18 cellular contexts compared by ENCODE assay signal in the genomic region with DNA sequence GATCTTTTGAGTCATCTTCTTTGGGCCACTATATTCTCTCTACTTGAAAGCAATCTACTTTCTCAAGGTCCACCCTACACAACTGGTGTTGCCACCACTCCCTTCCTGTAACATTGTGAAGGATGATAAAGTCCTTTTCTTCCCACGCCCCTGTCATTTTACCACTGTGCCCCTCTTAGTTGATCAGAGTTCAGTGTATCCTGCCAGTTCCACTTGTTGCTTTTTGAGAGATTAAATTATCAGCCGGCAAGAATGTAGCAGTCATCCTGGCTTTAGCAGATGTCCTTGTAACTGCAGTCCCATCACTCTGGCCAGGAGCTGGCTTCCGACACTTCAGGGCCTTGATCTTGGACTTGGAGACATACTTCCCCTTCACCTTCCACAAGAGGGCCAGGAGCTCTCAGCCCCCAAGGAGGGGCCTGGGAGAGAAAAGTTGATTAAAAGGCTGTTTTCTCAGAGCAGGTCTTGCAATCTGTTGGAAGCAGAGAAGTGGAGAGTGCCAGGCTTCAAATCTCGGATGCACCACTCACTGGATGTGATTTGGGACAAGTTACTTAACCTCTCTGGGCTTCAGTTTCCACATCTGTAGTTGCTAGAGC.
"Had no signal": no experiment of that assay in that cellular context is flagged by ENCODE, and none has a peak within 500 bp of the region (broad histone marks: within the 10 kb centered on the region; RNA-seq: fewer than 3 reads in every experiment).

No MANE protein-coding gene starts in this region.

- H3K27ac ChIP-seq: left ventricle myocardium inferior, parathyroid adenoma, sigmoid colon, thyroid gland had no signal

- DNase-seq: activated CD4-positive, alpha-beta T cell treated with anti-CD3 and anti-CD28 coated beads, Interleukin-2, amount 50 U/mL, for 1 hour; activated naive CD4-positive, alpha-beta T cell; activated naive CD8-positive, alpha-beta T cell treated with anti-CD3 and anti-CD28 coated beads for 36 hours; amniotic stem cell; foreskin melanocyte; kidney glomerular epithelial cell; left ventricle myocardium inferior; natural killer cell; sigmoid colon; SK-N-SH; stimulated activated CD4-positive, alpha-beta T cell treated with anti-CD3 and anti-CD28 coated beads, Interleukin-4, amount 100 ng/mL, for 4 hours; T-cell; thyroid gland had no signal

- H3K9me3 Mint-ChIP-seq: activated naive CD8-positive, alpha-beta T cell treated with anti-CD3 and anti-CD28 coated beads for 36 hours; activated T-helper 17 cell treated with anti-CD3 and anti-CD28 coated beads, Interleukin-2, amount 50 U/mL, for 72 hours; memory B cell; natural killer cell; stimulated activated memory B cell treated with anti-CD40 and anti-IgM and Interleukin-4, amounts not matched to agents 10 μg/mL and 1 μg/mL and 100 μg/mL, for 72 hours had no signal

- H3K9me3 ChIP-seq: left ventricle myocardium inferior, sigmoid colon, SK-N-SH, thyroid gland had no signal

- H3K4me1 ChIP-seq: parathyroid adenoma, sigmoid colon, thyroid gland had no signal

- H3K27ac Mint-ChIP-seq: activated naive CD8-positive, alpha-beta T cell treated with anti-CD3 and anti-CD28 coated beads for 36 hours; activated T-helper 17 cell treated with anti-CD3 and anti-CD28 coated beads, Interleukin-2, amount 50 U/mL, for 72 hours; memory B cell; natural killer cell; stimulated activated memory B cell treated with anti-CD40 and anti-IgM and Interleukin-4, amounts not matched to agents 10 μg/mL and 1 μg/mL and 100 μg/mL, for 72 hours; T-cell had no signal

- H3K27me3 Mint-ChIP-seq: stimulated activated memory B cell treated with anti-CD40 and anti-IgM and Interleukin-4, amounts not matched to agents 10 μg/mL and 1 μg/mL and 100 μg/mL, for 72 hours had no signal

- H3K4me1 Mint-ChIP-seq: activated naive CD8-positive, alpha-beta T cell treated with anti-CD3 and anti-CD28 coated beads for 36 hours; activated T-helper 17 cell treated with anti-CD3 and anti-CD28 coated beads, Interleukin-2, amount 50 U/mL, for 72 hours; memory B cell; natural killer cell; stimulated activated memory B cell treated with anti-CD40 and anti-IgM and Interleukin-4, amounts not matched to agents 10 μg/mL and 1 μg/mL and 100 μg/mL, for 72 hours; T-cell had no signal

- H3K4me3 Mint-ChIP-seq: activated naive CD8-positive, alpha-beta T cell treated with anti-CD3 and anti-CD28 coated beads for 36 hours; activated T-helper 17 cell treated with anti-CD3 and anti-CD28 coated beads, Interleukin-2, amount 50 U/mL, for 72 hours; memory B cell; natural killer cell; stimulated activated memory B cell treated with anti-CD40 and anti-IgM and Interleukin-4, amounts not matched to agents 10 μg/mL and 1 μg/mL and 100 μg/mL, for 72 hours; T-cell had no signal

- ATAC-seq: activated CD4-positive, CD25-positive, alpha-beta regulatory T cell treated with anti-CD3 and anti-CD28 coated beads, Interleukin-2, amount 50 U/mL, for 24 hours; activated T-helper 17 cell treated with anti-CD3 and anti-CD28 coated beads, Interleukin-2, amount 50 U/mL, for 72 hours; natural killer cell; stimulated activated memory B cell treated with anti-CD40 and anti-IgM and Interleukin-4, amounts not matched to agents 10 μg/mL and 1 μg/mL and 100 μg/mL, for 72 hours; T-cell had no signal

- H3K4me3 ChIP-seq: left ventricle myocardium inferior, sigmoid colon, thyroid gland had no signal

- H3K36me3 Mint-ChIP-seq: activated naive CD8-positive, alpha-beta T cell treated with anti-CD3 and anti-CD28 coated beads for 36 hours; memory B cell; natural killer cell; stimulated activated memory B cell treated with anti-CD40 and anti-IgM and Interleukin-4, amounts not matched to agents 10 μg/mL and 1 μg/mL and 100 μg/mL, for 72 hours; T-cell had no signal

- H3K27me3 ChIP-seq: sigmoid colon, thyroid gland had no signal

- H3K36me3 ChIP-seq: left ventricle myocardium inferior, sigmoid colon, thyroid gland had no signal
